8 cellular contexts compared by ENCODE assay signal in the genomic region with DNA sequence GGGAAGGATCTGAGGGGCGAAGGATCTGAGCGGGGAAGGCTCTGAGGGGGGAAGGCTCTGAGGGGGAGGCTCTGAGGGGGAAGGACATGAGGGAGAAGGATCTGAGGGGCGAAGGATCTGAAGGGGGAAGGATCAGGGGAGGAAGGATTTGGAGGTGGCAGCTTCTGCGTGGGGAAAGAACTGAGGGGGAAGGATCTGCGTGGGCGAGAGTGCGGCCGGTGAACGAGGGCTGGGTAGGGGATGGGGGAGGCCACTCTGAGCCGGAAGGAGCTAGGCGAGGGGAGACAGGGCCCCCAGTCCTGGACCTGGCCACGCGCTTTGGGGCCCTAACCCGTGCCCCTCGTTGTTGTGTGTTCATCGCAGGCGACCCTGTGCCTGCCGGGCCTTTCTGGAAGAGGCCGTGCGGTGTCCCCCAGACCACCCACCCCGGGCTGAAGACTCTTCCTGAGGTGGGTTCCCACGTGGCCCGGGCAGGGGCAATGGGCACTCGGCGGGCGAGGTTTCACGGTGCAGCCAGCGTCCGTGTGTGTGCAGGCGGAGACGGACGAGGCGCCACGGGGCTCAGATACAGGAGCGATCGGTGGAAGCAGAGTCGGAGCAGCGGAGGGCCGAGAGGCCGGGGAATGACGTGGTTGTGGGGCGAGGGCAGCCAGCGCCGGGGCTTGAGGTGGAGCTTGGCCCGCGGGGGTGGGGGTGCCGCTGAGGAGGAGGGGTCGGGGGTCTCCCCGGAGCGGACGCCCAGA. TPM values are rescaled to one million over a fixed set of nuclear protein-coding genes. Genes with fewer than 3 reads are reported as not detected.
DNase-seq lines count a peak whose midpoint lies in the region; TF ChIP-seq lines count a peak whose summit lies in the region.

No MANE protein-coding gene starts in this region.

- H3K27ac ChIP-seq in WERI-Rb-1: no peak overlapping the region

- no peaks in the 10 kb centered on the region for H3K36me3 ChIP-seq in WERI-Rb-1

- peaks cover 10% of the 10 kb centered on the region for H3K9me3 ChIP-seq in WERI-Rb-1 (ENCODE audit: severe bottlenecking)

- TF ChIP-seq CTCF in WERI-Rb-1 (IDR thresholded peaks at IDR 0.05; ENCODE audit: low read depth, low read length): no peak
- TF ChIP-seq CTCF in fibroblast of pulmonary artery (IDR thresholded peaks at IDR 0.05; ENCODE audit: low read length, missing control alignments): no peak

- H3K27me3 ChIP-seq in WERI-Rb-1 (ENCODE audit: insufficient read depth, low read depth, severe bottlenecking): peaks cover 44% of the 10 kb centered on the region

- in situ Hi-C loops in G401 (cut with HindIII; ENCODE audit: low sequenced_read_pairs): no loop called here

- H3K4me3 ChIP-seq in WERI-Rb-1 (ENCODE audit: low read depth, low read length) (peak overlapping the region; percentile 38), fibroblast of pulmonary artery (replicated peaks; ENCODE audit: low read depth, low read length) (peak overlapping the region; percentile 39)

- intact Hi-C loops in posterior vena cava (cut with DNase I): no loop called here

- DNase-seq in G401 (ENCODE audit: low spot score) (peak; percentile 29), WERI-Rb-1 (no peak), fibroblast of pulmonary artery (ENCODE audit: low read depth) (no peak), posterior vena cava (ENCODE audit: low spot score) (peak; percentile 84), NCI-H1092 (lab: John Stamatoyannopoulos, UW) (no peak), medulla oblongata (ENCODE audit: extremely low spot score) (no peak), NCI-H1694 (lab: John Stamatoyannopoulos, UW) (no peak)
- DNase-seq in effector CD8-positive, alpha-beta T cell (lab: John Stamatoyannopoulos, UW): no peak

RNA-seq across cellular contexts. Expression of a gene that starts 2.0 kb away (rescaled TPM):
- 53.3 and 63.5 TPM in 2 replicates for total RNA-seq in G401 (2014; rRNA removed; shearing (Covaris generic))
- not detected for total RNA-seq in posterior vena cava

RNA-seq across cellular contexts. Expression of a gene that starts 12.5 kb away (rescaled TPM):
- total RNA-seq in G401 (2014; rRNA removed; shearing (Covaris generic)): 1.8 and 3.0 TPM in 2 replicates
- total RNA-seq in posterior vena cava: not detected

RNA-seq across cellular contexts. Expression of a gene that starts 23.2 kb away (rescaled TPM):
- total RNA-seq in G401 (2014; rRNA removed; shearing (Covaris generic)): 65.7 and 103 TPM in 2 replicates
- total RNA-seq in posterior vena cava: 10 to 100 TPM; 13.8 to 17.6 TPM

RNA-seq across cellular contexts. Expression of a gene that starts 26.0 kb away (rescaled TPM):
- total RNA-seq in G401 (2014; rRNA removed; shearing (Covaris generic)): 60.7 and 97.4 TPM in 2 replicates
- 10 to 100 TPM; 27.4 to 30.7 TPM for total RNA-seq in posterior vena cava

RNA-seq across cellular contexts. Expression of a gene that starts 26.0 kb away (rescaled TPM):
- 71.4 and 73.3 TPM in 2 replicates for total RNA-seq in G401 (2014; rRNA removed; shearing (Covaris generic))
- total RNA-seq in posterior vena cava: 10 to 100 TPM; 35.7 to 36.0 TPM

Comparison
In these comparisons a context has a peak if more than half of its experiments do, and no peak if none do; other contexts are left out.
1. DNase-seq: peak in G401 (single experiment) and posterior vena cava (single experiment); none in WERI-Rb-1 (single experiment), fibroblast of pulmonary artery (single experiment), NCI-H1092 (single experiment), effector CD8-positive, alpha-beta T cell (single experiment), medulla oblongata (single experiment) and NCI-H1694 (single experiment).
2. RNA of a gene that starts 2.0 kb away (total RNA-seq): 53.3 to 63.5 TPM in G401; not detected in posterior vena cava; every median in the first group is over 10 times any median in the second.